In the genomic region with DNA sequence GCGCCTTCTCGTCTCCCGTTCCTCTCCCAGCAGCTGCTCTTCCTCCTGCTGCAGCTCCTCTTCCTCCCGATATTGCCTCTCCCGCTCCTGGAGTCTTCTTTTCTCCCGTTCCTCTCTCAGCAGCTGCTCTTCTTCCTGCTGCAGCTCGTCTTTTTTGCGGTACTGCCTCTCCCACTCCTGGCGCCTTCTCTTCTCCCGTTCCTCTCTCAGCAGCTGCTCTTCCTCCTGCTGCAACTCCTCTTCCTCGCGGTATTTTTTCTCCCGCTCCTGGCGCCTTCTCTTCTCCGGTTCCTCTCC, we compare ENCODE assay signal across 12 cellular contexts. TPM values are rescaled to one million over a fixed set of nuclear protein-coding genes. Genes with fewer than 3 reads are reported as not detected.
DNase-seq lines count a peak whose midpoint lies in the region; ATAC-seq and TF ChIP-seq lines count a peak whose summit lies in the region.
"Had no signal": no experiment of that assay in that cellular context is flagged by ENCODE, and none has a peak within 500 bp of the region (broad histone marks: within the 10 kb centered on the region; RNA-seq: fewer than 3 reads in every experiment).

No MANE protein-coding gene starts in this region.

- in situ Hi-C loops in astrocyte of the cerebellum (cut with HindIII; ENCODE audit: low sequenced_read_pairs) = loop anchor here (5.0 kb wide), 1 partner anchor 62 kb away; no protein-coding TSS in a partner anchor

- POLR2A ChIA-PET in MCF 10A (lab: Yijun Ruan, JAX) = interaction anchor here (0.7 to 4.5 kb wide), 26 partner anchors 13 to 201 kb away, joined by 3 to 45 read pairs (median 4); a partner anchor contains a TSS

- no peaks in the 10 kb centered on the region for H3K36me3 ChIP-seq in breast epithelium
- no peaks in the 10 kb centered on the region for H3K36me3 ChIP-seq in upper lobe of left lung
- no peaks in the 10 kb centered on the region for H3K36me3 ChIP-seq in left lung

- intact Hi-C loops in breast epithelium (cut with DNase I; ENCODE audit: low total_unique reads) = no loop called here
- intact Hi-C loops in MCF 10A (cut with micrococcal nuclease) = loop anchor here (2.0 kb wide), 1 partner anchor 33 kb away; no protein-coding TSS in a partner anchor
- intact Hi-C loops in left lung (cut with DNase I) = no loop called here

- H3K36me3 Mint-ChIP-seq in MCF 10A (ENCODE audit: insufficient read depth, unreplicated experiment) = no peaks in the 10 kb centered on the region

- H3K27me3 Mint-ChIP-seq in MCF 10A (ENCODE audit: insufficient read depth, unreplicated experiment) = no peaks in the 10 kb centered on the region

- no peak overlapping the region for H3K4me3 Mint-ChIP-seq in MCF 10A (ENCODE audit: unreplicated experiment)

- peaks cover 0 to 10% of the 10 kb centered on the region in 2 donors for H3K4me1 ChIP-seq in breast epithelium
- H3K4me1 ChIP-seq in upper lobe of left lung = peaks cover 36 to 52% (median 45%) of the 10 kb centered on the region in 4 donors
- peaks cover 28 to 54% of the 10 kb centered on the region in 2 donors for H3K4me1 ChIP-seq in left lung

- DNase-seq in breast epithelium (ENCODE audit: low spot score in 2 of 2) (no peak), MCF 10A (ENCODE audit: unreplicated experiment) (no peak), astrocyte of the cerebellum (ENCODE audit: low read depth) (no peak), left kidney (ENCODE audit: low read depth, low spot score) (peak; percentile 2), upper lobe of left lung (no peak), left lung (no peak)
- DNase-seq: AML-193 had no signal

- peaks cover 4% of the 10 kb centered on the region for H3K4me1 Mint-ChIP-seq in MCF 10A (ENCODE audit: insufficient read depth, unreplicated experiment)

- TF ChIP-seq CTCF in breast epithelium (IDR thresholded peaks at IDR 0.05) = no peak
- TF ChIP-seq CTCF in MCF 10A (IDR thresholded peaks at IDR 0.05; ENCODE audit: unreplicated experiment) = no peak
- no peak for TF ChIP-seq CTCF in astrocyte of the cerebellum (IDR thresholded peaks at IDR 0.05; ENCODE audit: low read depth, low read length, missing control alignments)
- no peak for TF ChIP-seq CTCF in upper lobe of left lung (IDR thresholded peaks at IDR 0.05)
- TF ChIP-seq CTCF in left lung (IDR thresholded peaks at IDR 0.05) = no peak

- no TSS peak for BruUV-seq in MCF 10A (replicated peaks; lab: Mats Ljungman, UMichigan)

- TF ChIP-seq EP300 in upper lobe of left lung (IDR thresholded peaks at IDR 0.05) = no peak

- 7 to 9% methylated on average over 15 of the region's 15 CpGs for WGBS in upper lobe of left lung, 2 donors

- TF ChIP-seq POLR2A in breast epithelium (IDR thresholded peaks at IDR 0.05) = no peak
- no peak for TF ChIP-seq POLR2A in upper lobe of left lung (IDR thresholded peaks at IDR 0.05)

- ATAC-seq in upper lobe of left lung (ENCODE audit: low FRiP score in 2 of 2) (no peak), GM21423 (IDR thresholded peaks at IDR 0.05; ENCODE audit: unreplicated experiment) (no peak), GM21786 (IDR thresholded peaks at IDR 0.05; ENCODE audit: unreplicated experiment) (no peak), left lung (no peak)
- ATAC-seq: GM12878 had no signal

- peaks cover 7% of the 10 kb centered on the region for H3K9me3 Mint-ChIP-seq in MCF 10A (ENCODE audit: unreplicated experiment)

- H3K27ac Mint-ChIP-seq in MCF 10A (ENCODE audit: low read depth, unreplicated experiment) = no peak overlapping the region

- H3K27ac ChIP-seq in breast epithelium (no peak overlapping the region), upper lobe of left lung (no peak overlapping the region), left lung (no peak overlapping the region)

- H3K9me3 ChIP-seq in breast epithelium (no peaks in the 10 kb centered on the region), upper lobe of left lung (peaks cover 3 to 18% (median 13%) of the 10 kb centered on the region in 4 donors), left lung (peaks cover 0 to 4% of the 10 kb centered on the region in 2 donors)

- CTCF ChIA-PET in MCF 10A (lab: Yijun Ruan, JAX) = interaction anchor here (0.6 to 5.5 kb wide), 24 partner anchors 9 to 350 kb away, joined by 3 to 78 read pairs (median 4); no protein-coding TSS in a partner anchor

- peak overlapping the region; percentile 44 to 67 (median 48) for H3K4me3 ChIP-seq in breast epithelium
- H3K4me3 ChIP-seq in astrocyte of the cerebellum (ENCODE audit: low read depth, low read length) = peak overlapping the region; percentile 39
- peak overlapping the region in 3 of 4 donors; percentile 37 to 51 (median 46) for H3K4me3 ChIP-seq in upper lobe of left lung
- peak overlapping the region in 1 of 2 donors; percentile 45 for H3K4me3 ChIP-seq in left lung
- H3K4me3 ChIP-seq: GM12878 had no signal

- H3K27me3 ChIP-seq in breast epithelium (peaks cover 6 to 96% of the 10 kb centered on the region in 2 donors), upper lobe of left lung (peaks cover 0 to 64% (median 30%) of the 10 kb centered on the region in 4 donors), left lung (peaks cover 82 to 100% of the 10 kb centered on the region in 2 donors)

RNA-seq across cellular contexts. Expression of a gene that starts 5.3 kb away (rescaled TPM):
- total RNA-seq in breast epithelium (1 to 10 TPM in 1 of 3 donors, under 1 TPM in 2; under 0.01 to 3.0 (median 0.15) TPM), MCF 10A (2022) (0.12 and 0.22 TPM in 2 replicates), upper lobe of left lung (1 to 10 TPM in 1 of 6 donors, under 1 TPM in 3, not detected in 2; 0.15 to 1.0 (median 0.24) TPM), left lung (under 1 TPM; 0.03 to 0.16 TPM)
- total RNA-seq: GM12878 had no signal

RNA-seq across cellular contexts. Expression of a gene that starts 21.1 kb away (rescaled TPM):
- not detected for total RNA-seq in breast epithelium
- total RNA-seq in MCF 10A (2022) = not detected in 2 replicates
- not detected for total RNA-seq in upper lobe of left lung
- not detected for total RNA-seq in left lung
- total RNA-seq: dermis microvascular lymphatic vessel endothelial cell, GM12878, left ventricle myocardium superior had no signal

RNA-seq across cellular contexts. Expression of a gene that starts 49.1 kb away (rescaled TPM):
- total RNA-seq in breast epithelium (not detected), MCF 10A (2022) (not detected in 2 replicates), upper lobe of left lung (not detected), left lung (not detected)
- total RNA-seq: dermis microvascular lymphatic vessel endothelial cell, GM12878, left ventricle myocardium superior had no signal
